In the genomic region with DNA sequence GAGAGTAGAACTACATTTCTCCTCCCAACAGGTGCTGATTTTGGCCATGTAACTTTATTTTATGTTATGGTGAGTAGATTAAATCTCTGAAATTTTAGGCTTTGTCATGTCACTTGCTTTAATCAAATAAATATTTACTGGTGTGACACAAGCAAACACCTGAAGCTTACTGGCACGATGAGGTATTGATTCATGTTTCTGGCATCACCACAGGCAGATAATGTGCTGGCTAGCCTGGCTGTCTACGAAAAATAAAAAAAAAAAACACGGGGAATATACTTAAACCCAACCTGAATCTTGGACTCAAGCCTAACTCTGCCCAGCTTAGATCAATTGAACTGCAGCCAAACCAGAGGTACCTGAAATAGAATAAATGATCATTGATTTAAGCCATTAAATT, we compare ENCODE assay signal across 18 cellular contexts.
"Had no signal": no experiment of that assay in that cellular context is flagged by ENCODE, and none has a peak within 500 bp of the region (broad histone marks: within the 10 kb centered on the region; RNA-seq: fewer than 3 reads in every experiment).

No MANE protein-coding gene starts in this region.

- H3K9me3 ChIP-seq: neutrophil, testis had no signal

- H3K4me1 ChIP-seq: adrenal gland, parathyroid adenoma, stomach, testis, upper lobe of left lung had no signal

- H3K27ac ChIP-seq: adrenal gland, coronary artery, neutrophil, parathyroid adenoma, stomach, testis, upper lobe of left lung had no signal

- H3K9ac ChIP-seq: parathyroid adenoma had no signal

- FAIRE-seq: endothelial cell of umbilical vein had no signal

- H3K36me3 ChIP-seq: adrenal gland, neutrophil, stomach, upper lobe of left lung had no signal

- H3K4me3 ChIP-seq: adrenal gland, coronary artery, stomach, testis, upper lobe of left lung had no signal

- ATAC-seq: activated T-cell treated with anti-CD3 and anti-CD28 coated beads, Interleukin-2, amount 50 U/mL, for 4 hours; natural killer cell had no signal

- DNase-seq: activated CD4-positive, alpha-beta memory T cell treated with anti-CD3 and anti-CD28 coated beads, Interleukin-2, amount 10 ng/mL, durations not matched to agents 7 days and 5 days; activated CD4-positive, alpha-beta T cell treated with anti-CD3 and anti-CD28 coated beads for 4 hours; activated effector memory CD4-positive, alpha-beta T cell treated with anti-CD3 and anti-CD28 coated beads, Interleukin-2, amount 50 U/mL, for 16 hours; activated T-cell treated with anti-CD3 and anti-CD28 coated beads, Interleukin-2, amount 50 U/mL, for 4 hours; adrenal gland; effector CD4-positive, alpha-beta T cell; foreskin fibroblast; hypothalamus; mesenchymal stem cell; natural killer cell; stimulated activated CD4-positive, alpha-beta T cell treated with anti-CD3 and anti-CD28 coated beads, Interleukin-2, amount 100 ng/mL, for 24 hours; stomach; testis; upper lobe of left lung had no signal
